8 cellular contexts compared by ENCODE assay signal in the genomic region with DNA sequence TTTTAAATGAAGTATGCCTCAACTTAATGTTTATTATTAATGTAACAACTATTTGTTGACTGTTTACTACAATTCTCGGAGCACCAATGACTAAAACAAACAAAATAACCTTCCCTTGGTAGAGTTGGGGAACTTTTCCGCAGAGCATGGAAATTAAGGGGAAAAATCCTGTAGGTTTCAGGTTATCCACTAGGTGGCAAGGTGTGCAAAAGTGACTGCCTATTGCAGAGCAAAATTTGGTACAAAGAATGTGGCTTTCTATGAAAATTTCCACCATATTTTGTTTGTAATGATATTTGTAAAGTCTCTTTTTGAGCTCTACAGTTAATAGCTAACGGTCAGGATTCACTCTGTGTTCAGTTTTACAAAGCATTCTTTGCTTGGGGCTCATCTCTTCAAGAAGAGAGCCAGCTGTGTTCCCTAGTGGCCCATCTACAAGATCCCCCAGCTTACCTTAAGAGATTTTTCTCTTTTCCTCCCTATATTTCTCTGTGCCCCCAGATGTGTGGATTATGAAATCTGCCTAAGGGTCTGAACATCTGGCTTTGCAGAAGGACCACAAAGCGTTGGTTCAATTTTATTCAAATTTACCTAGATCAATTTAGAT.
DNase-seq lines count a peak whose midpoint lies in the region; ATAC-seq, FAIRE-seq and TF ChIP-seq lines count a peak whose summit lies in the region.

No MANE protein-coding gene starts in this region.

- H3K36me3 ChIP-seq in cardiac muscle cell = no peaks in the 10 kb centered on the region
- no peaks in the 10 kb centered on the region for H3K36me3 ChIP-seq in Loucy (ENCODE audit: insufficient read depth, low read length)
- no peaks in the 10 kb centered on the region for H3K36me3 ChIP-seq in ovary

- H3K4me3 Mint-ChIP-seq in activated naive CD8-positive, alpha-beta T cell treated with anti-CD3 and anti-CD28 coated beads, Interleukin-2, amount 50 U/mL, for 24 hours = no peak overlapping the region

- no peaks in the 10 kb centered on the region for H3K9me3 ChIP-seq in cardiac muscle cell (ENCODE audit: low read depth)
- H3K9me3 ChIP-seq in right cardiac atrium (ENCODE audit: control insufficient read depth, low read length) = no peaks in the 10 kb centered on the region
- H3K9me3 ChIP-seq in Loucy (ENCODE audit: insufficient read depth, low read depth, low read length) = no peaks in the 10 kb centered on the region
- H3K9me3 ChIP-seq in ovary = no peaks in the 10 kb centered on the region

- no peaks in the 10 kb centered on the region for H4K20me1 ChIP-seq in Loucy (ENCODE audit: insufficient read depth, low read length, poor library complexity, severe bottlenecking)

- no peak overlapping the region for H3K9ac ChIP-seq in Loucy (ENCODE audit: low read depth, low read length, poor library complexity, severe bottlenecking)

- DNase-seq in cardiac muscle cell (ENCODE audit: low read depth in 1 of 2, low spot score in 1 of 2) (peak; percentile 45 to 51), right cardiac atrium (no peak), H54 (ENCODE audit: insufficient read length, low spot score) (no peak), choroid plexus epithelial cell (ENCODE audit: low read depth) (peak; percentile 60), ovary (no peak)
- DNase-seq in activated naive CD8-positive, alpha-beta T cell treated with anti-CD3 and anti-CD28 coated beads, Interleukin-2, amount 50 U/mL, for 24 hours = no peak

- H2AFZ ChIP-seq in Loucy (ENCODE audit: low read length) = peak overlapping the region; percentile 70; the same call in 1 of the 2 replicates

- peaks cover 50% of the 10 kb centered on the region for H3K27me3 Mint-ChIP-seq in activated naive CD8-positive, alpha-beta T cell treated with anti-CD3 and anti-CD28 coated beads, Interleukin-2, amount 50 U/mL, for 24 hours

- FAIRE-seq in H54 (lab: Jason Lieb, UNC) = peak; percentile 23

- H3K4me2 ChIP-seq in Loucy (ENCODE audit: low read depth, low read length, poor library complexity, severe bottlenecking) = no peak overlapping the region

- H3K4me1 ChIP-seq in cardiac muscle cell (ENCODE audit: low read depth) = peaks cover under 1% of the 10 kb centered on the region
- no peaks in the 10 kb centered on the region for H3K4me1 ChIP-seq in right cardiac atrium (ENCODE audit: control insufficient read depth, insufficient read depth, low read length)
- no peaks in the 10 kb centered on the region for H3K4me1 ChIP-seq in Loucy (ENCODE audit: insufficient read depth, low read length, poor library complexity, severe bottlenecking)
- H3K4me1 ChIP-seq in ovary (ENCODE audit: insufficient read depth) = no peaks in the 10 kb centered on the region

- peaks cover 8% of the 10 kb centered on the region for H3K4me1 Mint-ChIP-seq in activated naive CD8-positive, alpha-beta T cell treated with anti-CD3 and anti-CD28 coated beads, Interleukin-2, amount 50 U/mL, for 24 hours

- peaks cover 27% of the 10 kb centered on the region for H3K27me3 ChIP-seq in cardiac muscle cell
- no peaks in the 10 kb centered on the region for H3K27me3 ChIP-seq in right cardiac atrium (ENCODE audit: control insufficient read depth, insufficient read depth)
- H3K27me3 ChIP-seq in Loucy (ENCODE audit: insufficient read depth, low read length, poor library complexity, severe bottlenecking) = no peaks in the 10 kb centered on the region
- no peaks in the 10 kb centered on the region for H3K27me3 ChIP-seq in ovary

- H3K27ac ChIP-seq in cardiac muscle cell = no peak overlapping the region
- H3K27ac ChIP-seq in right cardiac atrium (ENCODE audit: low read length) = no peak overlapping the region
- no peak overlapping the region for H3K27ac ChIP-seq in ovary

- H3K4me3 ChIP-seq in cardiac muscle cell = no peak overlapping the region
- no peak overlapping the region for H3K4me3 ChIP-seq in right cardiac atrium (ENCODE audit: low read length)
- H3K4me3 ChIP-seq in Loucy (ENCODE audit: low read length, poor library complexity, severe bottlenecking) = no peak overlapping the region
- H3K4me3 ChIP-seq in choroid plexus epithelial cell (ENCODE audit: low read depth, low read length) = no peak overlapping the region
- H3K4me3 ChIP-seq in ovary = no peak overlapping the region

- no peaks in the 10 kb centered on the region for H3K9me3 Mint-ChIP-seq in activated naive CD8-positive, alpha-beta T cell treated with anti-CD3 and anti-CD28 coated beads, Interleukin-2, amount 50 U/mL, for 24 hours

- TF ChIP-seq POLR2A in H54 (IDR thresholded peaks at IDR 0.05; ENCODE audit: low read depth, low read length) = no peak
- TF ChIP-seq POLR2A in ovary (IDR thresholded peaks at IDR 0.05) = no peak

- intact Hi-C loops in right cardiac atrium (cut with DNase I) = loop anchor here in 1 of 4 donors (5.0 kb wide), 1 partner anchor 95 kb away; no protein-coding TSS in a partner anchor
- intact Hi-C loops in ovary (cut with DNase I) = no loop called here

- no peaks in the 10 kb centered on the region for H3F3A ChIP-seq in Loucy (ENCODE audit: low read depth)

- H3K27ac Mint-ChIP-seq in activated naive CD8-positive, alpha-beta T cell treated with anti-CD3 and anti-CD28 coated beads, Interleukin-2, amount 50 U/mL, for 24 hours = no peak overlapping the region

- H3K79me2 ChIP-seq in Loucy (ENCODE audit: insufficient read depth, low read length) = no peaks in the 10 kb centered on the region

- H3K9me2 ChIP-seq in Loucy (replicated peaks; ENCODE audit: low read depth, low read length) = no peaks in the 10 kb centered on the region

- WGBS in right cardiac atrium = 59% methylated on average over 4 of the region's 4 CpGs
- 45 to 53% (median 48%) methylated on average over 4 of the region's 4 CpGs for WGBS in ovary, 3 donors

- TF ChIP-seq CTCF in cardiac muscle cell (IDR thresholded peaks at IDR 0.05; ENCODE audit: low read depth, low read length) = peak; percentile 74
- TF ChIP-seq CTCF in Loucy (conservative IDR thresholded peaks at IDR 0.05; ENCODE audit: low read length) = peak; percentile 86
- peak; percentile 77 for TF ChIP-seq CTCF in choroid plexus epithelial cell (conservative IDR thresholded peaks at IDR 0.05; ENCODE audit: low read depth, low read length)
- TF ChIP-seq CTCF in ovary (IDR thresholded peaks at IDR 0.05) = peak in 2 of 3 donors; percentile 30 to 46

- ATAC-seq in right cardiac atrium (no peak), GM21528 (IDR thresholded peaks at IDR 0.05; ENCODE audit: low FRiP score, unreplicated experiment) (no peak)
- ATAC-seq in activated naive CD8-positive, alpha-beta T cell treated with anti-CD3 and anti-CD28 coated beads, Interleukin-2, amount 50 U/mL, for 24 hours = no peak

- H3K36me3 Mint-ChIP-seq in activated naive CD8-positive, alpha-beta T cell treated with anti-CD3 and anti-CD28 coated beads, Interleukin-2, amount 50 U/mL, for 24 hours (ENCODE audit: low read depth) = no peaks in the 10 kb centered on the region

- no peak for TF ChIP-seq EP300 in ovary (IDR thresholded peaks at IDR 0.05)

Comparison
In these comparisons a context has a peak if more than half of its experiments do, and no peak if none do; other contexts are left out.
1. DNase-seq: peak in cardiac muscle cell (2 of 2) and choroid plexus epithelial cell (single experiment); none in right cardiac atrium (0 of 3), H54 (single experiment), ovary (0 of 5) and activated naive CD8-positive, alpha-beta T cell treated with anti-CD3 and anti-CD28 coated beads, Interleukin-2, amount 50 U/mL, for 24 hours (single experiment).
2. Peak in every context shown above with its lines, with median percentiles within 50 percentile points of each other: CTCF ChIP-seq.